Comparison of ENCODE assay signal across 8 cellular contexts in the genomic region with DNA sequence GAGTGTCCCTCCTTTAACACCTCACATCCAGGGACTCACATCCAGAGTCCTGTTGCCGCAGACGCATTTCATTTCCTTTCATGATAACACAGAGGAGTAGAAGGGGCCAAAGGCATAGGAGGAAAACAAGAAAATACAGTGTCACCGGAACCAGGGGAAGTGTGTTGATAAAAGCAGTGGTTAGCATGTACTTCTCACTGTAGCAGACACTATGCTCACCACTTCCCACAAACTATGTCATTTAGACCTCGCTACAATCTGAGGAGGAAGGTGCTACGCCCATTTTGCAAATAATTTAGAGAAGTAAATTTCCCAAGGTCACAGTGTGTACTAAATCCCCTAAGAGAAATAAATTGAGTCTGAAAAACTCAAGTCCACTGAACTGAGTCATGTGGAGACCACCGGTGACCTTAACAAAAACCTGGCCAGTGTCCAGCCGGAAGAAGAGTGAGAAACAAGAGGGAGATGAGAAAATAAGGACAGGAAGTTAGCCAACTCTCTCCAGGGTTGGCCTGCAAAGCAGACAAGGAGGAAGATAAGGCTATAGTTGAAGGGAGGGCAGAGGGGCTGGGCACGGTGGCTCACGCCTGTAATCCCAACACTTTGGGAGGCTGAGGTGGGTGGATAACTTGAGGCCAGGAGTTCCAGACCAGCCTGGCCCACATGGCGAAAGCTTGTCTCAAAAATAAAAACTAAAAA. TPM values are rescaled to one million over a fixed set of nuclear protein-coding genes. Genes with fewer than 3 reads are reported as not detected.
A peak's percentile ranks its signal among the peaks of the same experiment; 100 is the strongest.
DNase-seq lines count a peak whose midpoint lies in the region; ATAC-seq and TF ChIP-seq lines count a peak whose summit lies in the region.

No MANE protein-coding gene starts in this region.

- DNase-seq in activated naive CD4-positive, alpha-beta T cell treated with anti-CD3 and anti-CD28 coated beads, Interleukin-2, amount 10 ng/mL, durations not matched to agents 7 days and 5 days: peak; percentile 24
- no peak for DNase-seq in activated naive CD4-positive, alpha-beta T cell (lab: John Stamatoyannopoulos, UW)
- no peak for DNase-seq in activated naive CD8-positive, alpha-beta T cell treated with anti-CD3 and anti-CD28 coated beads, Interleukin-2, amount 10 ng/mL, durations not matched to agents 7 days and 5 days
- DNase-seq in omental fat pad (ENCODE audit: low spot score): peak; percentile 37
- no peak for DNase-seq in DMS153 (lab: John Stamatoyannopoulos, UW)
- DNase-seq in NCI-H1105 (lab: John Stamatoyannopoulos, UW): no peak
- no peak for DNase-seq in effector CD8-positive, alpha-beta T cell (lab: John Stamatoyannopoulos, UW)

- H3K27me3 Mint-ChIP-seq in activated naive CD4-positive, alpha-beta T cell treated with anti-CD3 and anti-CD28 coated beads, Interleukin-2, amount 10 ng/mL, durations not matched to agents 7 days and 5 days: peaks cover 20% of the 10 kb centered on the region
- H3K27me3 Mint-ChIP-seq in activated naive CD8-positive, alpha-beta T cell treated with anti-CD3 and anti-CD28 coated beads, Interleukin-2, amount 10 ng/mL, durations not matched to agents 7 days and 5 days: peaks cover 16% of the 10 kb centered on the region

- no peak for TF ChIP-seq CTCF in omental fat pad (IDR thresholded peaks at IDR 0.05)

- peaks cover 2% of the 10 kb centered on the region for H3K36me3 Mint-ChIP-seq in activated naive CD4-positive, alpha-beta T cell treated with anti-CD3 and anti-CD28 coated beads, Interleukin-2, amount 10 ng/mL, durations not matched to agents 7 days and 5 days
- peaks cover 3% of the 10 kb centered on the region for H3K36me3 Mint-ChIP-seq in activated naive CD8-positive, alpha-beta T cell treated with anti-CD3 and anti-CD28 coated beads, Interleukin-2, amount 10 ng/mL, durations not matched to agents 7 days and 5 days

- no peak overlapping the region for H3K4me3 Mint-ChIP-seq in activated naive CD4-positive, alpha-beta T cell treated with anti-CD3 and anti-CD28 coated beads, Interleukin-2, amount 10 ng/mL, durations not matched to agents 7 days and 5 days
- H3K4me3 Mint-ChIP-seq in activated naive CD8-positive, alpha-beta T cell treated with anti-CD3 and anti-CD28 coated beads, Interleukin-2, amount 10 ng/mL, durations not matched to agents 7 days and 5 days: peak overlapping the region; percentile 67

- CTCF ChIA-PET in activated naive CD4-positive, alpha-beta T cell treated with anti-CD3 and anti-CD28 coated beads, Interleukin-2, amount 10 ng/mL, durations not matched to agents 7 days and 5 days (lab: Charles Lee): no interaction called here

- no peaks in the 10 kb centered on the region for H3K9me3 Mint-ChIP-seq in activated naive CD4-positive, alpha-beta T cell treated with anti-CD3 and anti-CD28 coated beads, Interleukin-2, amount 10 ng/mL, durations not matched to agents 7 days and 5 days
- peaks cover 3% of the 10 kb centered on the region for H3K9me3 Mint-ChIP-seq in activated naive CD8-positive, alpha-beta T cell treated with anti-CD3 and anti-CD28 coated beads, Interleukin-2, amount 10 ng/mL, durations not matched to agents 7 days and 5 days

- peak overlapping the region; percentile 81 for H3K27ac Mint-ChIP-seq in activated naive CD4-positive, alpha-beta T cell treated with anti-CD3 and anti-CD28 coated beads, Interleukin-2, amount 10 ng/mL, durations not matched to agents 7 days and 5 days
- H3K27ac Mint-ChIP-seq in activated naive CD8-positive, alpha-beta T cell treated with anti-CD3 and anti-CD28 coated beads, Interleukin-2, amount 10 ng/mL, durations not matched to agents 7 days and 5 days: peak overlapping the region; percentile 84

- peaks cover 20% of the 10 kb centered on the region for H3K4me1 Mint-ChIP-seq in activated naive CD4-positive, alpha-beta T cell treated with anti-CD3 and anti-CD28 coated beads, Interleukin-2, amount 10 ng/mL, durations not matched to agents 7 days and 5 days
- peaks cover 20% of the 10 kb centered on the region for H3K4me1 Mint-ChIP-seq in activated naive CD8-positive, alpha-beta T cell treated with anti-CD3 and anti-CD28 coated beads, Interleukin-2, amount 10 ng/mL, durations not matched to agents 7 days and 5 days

- POLR2A ChIA-PET in activated naive CD8-positive, alpha-beta T cell treated with anti-CD3 and anti-CD28 coated beads, Interleukin-2, amount 10 ng/mL, durations not matched to agents 7 days and 5 days (lab: Charles Lee): no interaction called here

- ATAC-seq in HG03196 (IDR thresholded peaks at IDR 0.05; ENCODE audit: unreplicated experiment): peak; percentile 60
- peak; percentile 99 for ATAC-seq in activated naive CD8-positive, alpha-beta T cell treated with anti-CD3 and anti-CD28 coated beads, Interleukin-2, amount 10 ng/mL, durations not matched to agents 7 days and 5 days (ENCODE audit: low read depth)
- ATAC-seq in omental fat pad (ENCODE audit: low FRiP score): peak; percentile 16

RNA-seq across cellular contexts. Expression of a gene that starts 25.8 kb away (rescaled TPM):
- 1 to 10 TPM in 1 of 2 experiments, under 1 TPM in 1; 0.83 to 1.8 TPM for total RNA-seq in activated naive CD8-positive, alpha-beta T cell treated with anti-CD3 and anti-CD28 coated beads, Interleukin-2, amount 10 ng/mL, durations not matched to agents 7 days and 5 days
- total RNA-seq in omental fat pad: 10 to 100 TPM in 2 of 4 donors, 1 to 10 TPM in 2; 9.2 to 39.6 (median 12.4) TPM

Comparison
In these comparisons a context has a peak if more than half of its experiments do, and no peak if none do; other contexts are left out.
1. DNase-seq: peak in activated naive CD4-positive, alpha-beta T cell treated with anti-CD3 and anti-CD28 coated beads, Interleukin-2, amount 10 ng/mL, durations not matched to agents 7 days and 5 days (single experiment) and omental fat pad (single experiment); none in activated naive CD4-positive, alpha-beta T cell (0 of 4), activated naive CD8-positive, alpha-beta T cell treated with anti-CD3 and anti-CD28 coated beads, Interleukin-2, amount 10 ng/mL, durations not matched to agents 7 days and 5 days (single experiment), DMS153 (single experiment), NCI-H1105 (single experiment) and effector CD8-positive, alpha-beta T cell (single experiment).
2. ATAC-seq: peak in every context shown above with its lines; median percentile 99 in activated naive CD8-positive, alpha-beta T cell treated with anti-CD3 and anti-CD28 coated beads, Interleukin-2, amount 10 ng/mL, durations not matched to agents 7 days and 5 days; 60 in HG03196; 16 in omental fat pad.